Comparison of ENCODE assay signal across 10 cellular contexts in genomic region chr1:228015276-228016180, GRCh38. TPM values are rescaled to one million over a fixed set of nuclear protein-coding genes. Genes with fewer than 3 reads are reported as not detected.
DNase-seq lines count a peak whose midpoint lies in the region; ATAC-seq, FAIRE-seq and TF ChIP-seq lines count a peak whose summit lies in the region.
"Had no signal": no experiment of that assay in that cellular context is flagged by ENCODE, and none has a peak within 500 bp of the region (broad histone marks: within the 10 kb centered on the region; RNA-seq: fewer than 3 reads in every experiment).

No MANE protein-coding gene starts in this region.

- WGBS in H1 (ENCODE audit: extremely low coverage in 1 of 2, insufficient coverage in 1 of 2, insufficient read length in 1 of 2, insufficient replicate concordance in 2 of 2, low coverage in 1 of 2, low lambda C conversion rate in 2 of 2, missing lambda C conversion rate in 1 of 2), 2 experiments: 84% methylated on average over 17 of the region's 21 CpGs; no CpG with 5 or more reads in 1 of the 2 experiments

- CTCF ChIA-PET in H1 (lab: Charles Lee; ENCODE audit: partially characterized antibody): interaction anchor here (0.6 to 8.3 kb wide), 3 partner anchors 10 to 74 kb away, joined by 3 to 64 read pairs (median 3); partner anchors contain the start of gene WNT3A

- no peaks in the 10 kb centered on the region for H3K9me3 Mint-ChIP-seq in neural progenitor cell

- H3K27ac ChIP-seq in H1 (ENCODE audit: low read depth, low read length): no peak overlapping the region
- no peak overlapping the region for H3K27ac ChIP-seq in neural progenitor cell

- TF ChIP-seq RAD21 in H1 (IDR thresholded peaks at IDR 0.05 in 1 of 2, conservative IDR thresholded peaks at IDR 0.05 in 1 of 2; ENCODE audit: low read depth in 2 of 2, low read length in 2 of 2): no peak

- H3K79me2 ChIP-seq in H1 (ENCODE audit: control insufficient read depth in 1 of 2, insufficient read depth in 2 of 2, low read length in 2 of 2) (no peaks in the 10 kb centered on the region), neural progenitor cell (ENCODE audit: low read depth) (no peaks in the 10 kb centered on the region)

- H3K56ac ChIP-seq in H1 (replicated peaks; ENCODE audit: insufficient read length, low read depth, low read length): no peak overlapping the region

- H3K36me3 Mint-ChIP-seq in neural progenitor cell: peaks cover 6% of the 10 kb centered on the region

- DNase-seq in EH (ENCODE audit: low read depth) (peak; percentile 89), HS-27A (ENCODE audit: low read depth) (peak; percentile 38), H1 (ENCODE audit: low read depth in 1 of 2, low spot score in 2 of 2) (no peak), neural progenitor cell (ENCODE audit: low spot score) (no peak)
- DNase-seq in NK-92 treated with Interleukin-12 subunit alpha and Interleukin-12 subunit beta, amount 100 ng/mL, for 24 hours (lab: John Stamatoyannopoulos, UW): no peak
- DNase-seq: activated naive CD4-positive, alpha-beta T cell treated with anti-CD3 and anti-CD28 coated beads, Interleukin-2, amount 50 U/mL, for 16 hours; DMS153 had no signal

- no peak overlapping the region for H2BK12ac ChIP-seq in H1 (ENCODE audit: low read depth, low read length)

- H3K36me3 ChIP-seq in H1 (ENCODE audit: control insufficient read depth in 2 of 4, insufficient read depth in 4 of 4, low read length in 3 of 4) (no peaks in the 10 kb centered on the region), neural progenitor cell (no peaks in the 10 kb centered on the region)

- no peak overlapping the region for H4K91ac ChIP-seq in H1 (replicated peaks; ENCODE audit: insufficient read length, low read length)

- H3K4me1 ChIP-seq in H1 (replicated peaks in 1 of 4; ENCODE audit: control insufficient read depth in 3 of 4, insufficient read depth in 4 of 4, low read length in 3 of 4) (no peaks in the 10 kb centered on the region; a peak in 1 of 7 replicates), neural progenitor cell (no peaks in the 10 kb centered on the region)

- H3K79me1 ChIP-seq in H1 (ENCODE audit: low read depth, low read length): no peaks in the 10 kb centered on the region

- H4K20me1 ChIP-seq in H1 (replicated peaks in 1 of 2; ENCODE audit: control insufficient read depth in 1 of 2, insufficient read depth in 2 of 2, low read length in 2 of 2): no peaks in the 10 kb centered on the region
- peaks cover 5% of the 10 kb centered on the region for H4K20me1 ChIP-seq in neural progenitor cell (ENCODE audit: low read depth)

- no peak for TF ChIP-seq EP300 in H1 (IDR thresholded peaks at IDR 0.05; ENCODE audit: borderline replicate concordance in 1 of 2, low read depth in 2 of 2, low read length in 2 of 2)

- no peak overlapping the region for H2BK5ac ChIP-seq in H1 (ENCODE audit: low read depth, low read length)

- TF ChIP-seq POLR2A in H1 (IDR thresholded peaks at IDR 0.05; ENCODE audit: control extremely low read depth in 1 of 2, low read depth in 2 of 2, low read length in 2 of 2): no peak

- no peak overlapping the region for H2BK120ac ChIP-seq in H1 (replicated peaks; ENCODE audit: low read depth, low read length)

- FAIRE-seq in H1 (lab: Jason Lieb, UNC): no peak

- no peaks in the 10 kb centered on the region for H3F3A ChIP-seq in neural progenitor cell (ENCODE audit: low read depth)

- H2BK20ac ChIP-seq in H1 (ENCODE audit: low read length): no peak overlapping the region

- H2AFZ ChIP-seq in H1 (ENCODE audit: low read length) (no peak overlapping the region), neural progenitor cell (replicated peaks) (no peak overlapping the region)

- no peak overlapping the region for H2BK15ac ChIP-seq in H1 (ENCODE audit: low read length)

- H2AK5ac ChIP-seq in H1 (ENCODE audit: low read depth, low read length): no peak overlapping the region

- ATAC-seq in GM18907 (IDR thresholded peaks at IDR 0.05; ENCODE audit: unreplicated experiment) (no peak), HG03097 (IDR thresholded peaks at IDR 0.05; ENCODE audit: low FRiP score, unreplicated experiment) (no peak)
- ATAC-seq: Panc1 had no signal

- H3K14ac ChIP-seq in H1 (ENCODE audit: insufficient read length): no peak overlapping the region

- no peak overlapping the region for H4K8ac ChIP-seq in H1 (ENCODE audit: extremely low read depth, insufficient read depth, low read length)

- POLR2A ChIA-PET in H1 (lab: Charles Lee; ENCODE audit: partially characterized antibody): no interaction called here

- no peak overlapping the region for H3K4me3 Mint-ChIP-seq in neural progenitor cell

- no peak overlapping the region for H3K4ac ChIP-seq in H1 (replicated peaks; ENCODE audit: insufficient read length, low read depth, low read length)

- peak overlapping the region; percentile 95 for H3K27ac Mint-ChIP-seq in neural progenitor cell

- H3K23me2 ChIP-seq in H1 (ENCODE audit: low read depth, low read length): no peaks in the 10 kb centered on the region

- H3K4me2 ChIP-seq in H1 (ENCODE audit: insufficient read depth in 1 of 2, low read depth in 2 of 2, low read length in 2 of 2) (no peak overlapping the region), neural progenitor cell (no peak overlapping the region)

- H3K27me3 Mint-ChIP-seq in neural progenitor cell (ENCODE audit: insufficient read depth, low read depth): peaks cover 11% of the 10 kb centered on the region

- H3K23ac ChIP-seq in H1 (ENCODE audit: insufficient read length): no peak overlapping the region

- peak overlapping the region; percentile 19; the same call in 1 of the 2 replicates for H3K18ac ChIP-seq in H1 (ENCODE audit: extremely low read depth, low read length)

- H4K5ac ChIP-seq in H1 (ENCODE audit: insufficient read length, low read depth, low read length): no peak overlapping the region

- no peaks in the 10 kb centered on the region for H3K9me3 ChIP-seq in H1 (ENCODE audit: insufficient read depth in 2 of 2, low read depth in 1 of 2, low read length in 1 of 2)
- H3K9me3 ChIP-seq in neural progenitor cell (ENCODE audit: low read depth): no peaks in the 10 kb centered on the region

- peaks cover 22% of the 10 kb centered on the region for H3K4me1 Mint-ChIP-seq in neural progenitor cell

- no peak overlapping the region for H3K4me3 ChIP-seq in H1 (ENCODE audit: extremely low read depth in 1 of 4, insufficient read depth in 2 of 4, low read depth in 3 of 4, low read length in 4 of 4)
- H3K4me3 ChIP-seq in neural progenitor cell: no peak overlapping the region

- H3K27me3 ChIP-seq in H1 (replicated peaks in 1 of 4; ENCODE audit: control insufficient read depth in 3 of 4, extremely low read depth in 1 of 4, insufficient read depth in 3 of 4, low read length in 3 of 4): peaks cover 5 to 42% (median 34%) of the 10 kb centered on the region in 4 experiments
- peaks cover 96% of the 10 kb centered on the region for H3K27me3 ChIP-seq in neural progenitor cell

- no peak overlapping the region for H3K9ac ChIP-seq in H1 (replicated peaks in 1 of 4; ENCODE audit: extremely low read depth in 1 of 4, low read depth in 3 of 4, low read length in 3 of 4)
- H3K9ac ChIP-seq in neural progenitor cell: no peak overlapping the region

- TF ChIP-seq CTCF in H1 (IDR thresholded peaks at IDR 0.05; ENCODE audit: control extremely low read depth in 1 of 3, insufficient read depth in 1 of 3, low read depth in 1 of 3, low read length in 3 of 3): no peak
- no peak for TF ChIP-seq CTCF in neural progenitor cell (IDR thresholded peaks at IDR 0.05)

TF ChIP-seq in H1, 55 proteins besides CTCF, POLR2A, EP300 and RAD21:
- no peak for TF ChIP-seq KDM1A (IDR thresholded peaks at IDR 0.05; ENCODE audit: borderline replicate concordance, low read length)
- TF ChIP-seq YY1 (IDR thresholded peaks at IDR 0.05; ENCODE audit: low read depth, low read length): no peak
- TF ChIP-seq TAF1 (IDR thresholded peaks at IDR 0.05; ENCODE audit: low read depth, low read length): no peak
- TF ChIP-seq CHD1 (IDR thresholded peaks at IDR 0.05; ENCODE audit: low read depth, low read length): no peak

RNA-seq across cellular contexts. Expression of gene WNT3A, which starts 8.7 kb away (rescaled TPM):
- total RNA-seq in H1 (2021; fragmentation: NEBNext Ultra II Directional; extraction: Animal tissue kit (Norgen Biotek cat#: 25700)): 0.10 and 0.19 TPM in 2 replicates
- 0.08 and 0.13 TPM in 2 replicates for polyA plus RNA-seq in H1 (2011; rRNA removed)
- 0.05 TPM for polyA plus RNA-seq in H1 (2011; cell fraction: cytosol; rRNA removed)
- polyA plus RNA-seq in H1 (2011; cell fraction: nucleus; rRNA removed): 0.26 TPM
- polyA plus RNA-seq in H1 (2012, experiment 1 of 2): 0.05 to 0.17 TPM (median 0.08 TPM) in 3 of 4 replicates, not detected in the other
- 0.13 TPM for polyA plus RNA-seq in H1 (2012, experiment 2 of 2)
- polyA plus RNA-seq in H1 (2013, experiment 1 of 2): 0.02 TPM
- 0.07 TPM for polyA plus RNA-seq in H1 (2013, experiment 2 of 2)
- 0.06 and 0.07 TPM in 2 replicates for polyA minus RNA-seq in H1 (2011; rRNA and poly(A)+ RNA removed)
- not detected for polyA minus RNA-seq in H1 (2011; cell fraction: cytosol; rRNA and poly(A)+ RNA removed)
- polyA minus RNA-seq in H1 (2011; cell fraction: nucleus; rRNA and poly(A)+ RNA removed): 0.40 TPM
- 0.12 TPM in 1 of 2 replicates, not detected in the other for total RNA-seq in neural progenitor cell (ENCODE audit: low replicate concordance)

Comparison
In these comparisons a context has a peak if more than half of its experiments do, and no peak if none do; other contexts are left out.
1. DNase-seq: peak in EH (single experiment) and HS-27A (single experiment); none in H1 (0 of 2), neural progenitor cell (single experiment) and NK-92 treated with Interleukin-12 subunit alpha and Interleukin-12 subunit beta, amount 100 ng/mL, for 24 hours (single experiment).